Comparison of ENCODE assay signal across 8 cellular contexts in the genomic region with DNA sequence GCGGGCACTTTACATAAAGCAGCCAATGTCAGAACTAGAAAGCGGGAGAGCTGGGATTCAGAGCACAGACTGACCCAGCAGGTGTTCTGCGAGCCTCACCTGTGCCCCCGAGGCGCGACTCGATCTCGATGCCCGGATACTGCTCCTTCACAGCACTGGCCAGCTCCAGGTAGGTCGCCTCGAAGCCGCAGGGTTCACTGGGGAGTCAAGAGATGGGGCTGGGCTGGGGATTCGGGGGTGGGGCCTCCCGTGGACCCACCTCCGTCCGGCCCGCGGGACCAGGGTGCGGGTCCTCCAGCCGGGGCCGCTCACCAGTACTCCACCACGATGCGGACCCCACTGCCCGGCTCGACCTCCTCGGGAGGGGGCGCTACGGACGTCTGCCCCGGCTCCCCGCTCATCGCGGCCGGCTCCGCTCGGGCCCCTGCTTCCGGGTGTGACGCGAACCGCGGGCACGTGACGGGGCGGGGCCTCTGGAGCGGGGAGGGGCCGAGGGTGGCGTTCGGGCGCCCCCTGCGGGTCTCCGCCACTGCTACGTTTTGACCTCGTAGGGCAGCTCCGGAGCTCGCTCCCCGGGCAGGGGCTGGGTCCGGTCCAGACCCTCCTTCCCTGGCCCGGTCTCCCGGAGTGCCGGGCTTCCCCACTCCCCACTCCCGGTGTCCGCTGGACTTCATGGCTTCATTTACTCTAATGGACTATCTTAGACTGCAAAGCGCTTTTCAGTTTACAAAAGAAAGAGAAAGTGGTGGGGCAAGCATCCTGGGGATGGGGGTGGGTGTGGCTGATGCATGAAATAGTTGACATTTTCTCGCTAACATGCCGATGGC. TPM values are rescaled to one million over a fixed set of nuclear protein-coding genes. Genes with fewer than 3 reads are reported as not detected.
A peak's percentile ranks its signal among the peaks of the same experiment; 100 is the strongest.
DNase-seq lines count a peak whose midpoint lies in the region; ATAC-seq and TF ChIP-seq lines count a peak whose summit lies in the region.

Gene MIEN1, minus strand, starts transcription at position 438 of the 827 bp plus-strand sequence. Its CDS starts 37 bp downstream, at position 401.

- DNase-seq in D341Med (ENCODE audit: low spot score) (peak; percentile 100), activated T-cell treated with anti-CD3 and anti-CD28 coated beads for 24 hours (ENCODE audit: low read depth) (peak; percentile 91), epithelial cell of esophagus (ENCODE audit: low read depth) (peak; percentile 80), mucosa of gallbladder (ENCODE audit: low spot score) (peak; percentile 93)
- peak; percentile 81 to 94 for DNase-seq in stimulated activated CD8-positive, alpha-beta memory T cell treated with anti-CD3 and anti-CD28 coated beads, Interleukin-4, amount 100 ng/mL, for 4 hours (ENCODE audit: low read depth in 2 of 2, low spot score in 1 of 2)

- H3K79me2 ChIP-seq in OCI-LY1 (ENCODE audit: insufficient read depth, low read length), result no peaks in the 10 kb centered on the region

- H3K27ac ChIP-seq in HUES6 (ENCODE audit: low read depth, low read length) (peak within 1 kb of the TSS; percentile 79; the same call in 1 of the 2 replicates), OCI-LY1 (ENCODE audit: low read depth, low read length, poor library complexity, severe bottlenecking) (peak within 1 kb of the TSS; percentile 41)

- TF ChIP-seq CTCF in OCI-LY1 (IDR thresholded peaks at IDR 0.05; ENCODE audit: low read length) (peak; percentile 82), epithelial cell of esophagus (IDR thresholded peaks at IDR 0.05; ENCODE audit: insufficient read depth, low read depth, low read length, missing control alignments) (peak; percentile 64)

- H3K4me1 ChIP-seq in HUES6 (ENCODE audit: control insufficient read depth, insufficient read depth, low read length) (peaks cover 7% of the 10 kb centered on the region), OCI-LY1 (ENCODE audit: insufficient read depth, low read length, severe bottlenecking) (peaks cover 14% of the 10 kb centered on the region)

- no peaks in the 10 kb centered on the region for H3F3A ChIP-seq in OCI-LY1 (ENCODE audit: insufficient read depth, low read length)

- H3K27me3 ChIP-seq in HUES6 (ENCODE audit: control insufficient read depth, insufficient read depth, low read length) (no peaks in the 10 kb centered on the region), OCI-LY1 (ENCODE audit: insufficient read depth, low read length) (no peaks in the 10 kb centered on the region)

- peak within 1 kb of the TSS; percentile 97 for H3K4me2 ChIP-seq in OCI-LY1 (ENCODE audit: low read length)

- peak; percentile 83 for ATAC-seq in GM21390 (IDR thresholded peaks at IDR 0.05; ENCODE audit: unreplicated experiment)

- H3K9me3 ChIP-seq in HUES6 (ENCODE audit: control insufficient read depth, insufficient read depth, low read depth, low read length), result no peaks in the 10 kb centered on the region
- no peaks in the 10 kb centered on the region for H3K9me3 ChIP-seq in OCI-LY1 (ENCODE audit: low read length)

- no peaks in the 10 kb centered on the region for H4K20me1 ChIP-seq in OCI-LY1 (ENCODE audit: insufficient read depth, low read length)

- H3K36me3 ChIP-seq in HUES6 (ENCODE audit: control insufficient read depth, insufficient read depth, low read length) (peaks cover 41% of the 10 kb centered on the region), OCI-LY1 (ENCODE audit: insufficient read depth, low read length) (peaks cover 21% of the 10 kb centered on the region; the same call in 1 of the 2 replicates)

- H3K9me2 ChIP-seq in OCI-LY1 (ENCODE audit: low read depth, low read length), result no peaks in the 10 kb centered on the region

- H3K9ac ChIP-seq in HUES6 (ENCODE audit: low read length) (peak within 1 kb of the TSS; percentile 65), OCI-LY1 (ENCODE audit: low read length) (peak within 1 kb of the TSS; percentile 85)

- no peak within 1 kb of the TSS for H2AFZ ChIP-seq in OCI-LY1 (ENCODE audit: low read length)

- peak within 1 kb of the TSS; percentile 96 for H3K4me3 ChIP-seq in HUES6 (ENCODE audit: low read depth, low read length)
- H3K4me3 ChIP-seq in OCI-LY1 (ENCODE audit: low read depth, low read length, poor library complexity, severe bottlenecking), result peak within 1 kb of the TSS; percentile 85
- peak within 1 kb of the TSS; percentile 79 for H3K4me3 ChIP-seq in epithelial cell of esophagus (ENCODE audit: low read length)

RNA-seq across cellular contexts. Expression of gene MIEN1, which starts in this region (rescaled TPM):
- total RNA-seq in mucosa of gallbladder, result 66.1 TPM

Comparison
In these comparisons a context has a peak if more than half of its experiments do, and no peak if none do; other contexts are left out.
1. Peak in every context shown above with its lines: DNase-seq, ATAC-seq, H3K4me3 ChIP-seq and H3K27ac ChIP-seq.